In genomic region chr3:143206955-143207337, GRCh38 we compare ENCODE assay signal across 13 cellular contexts.
DNase-seq lines count a peak whose midpoint lies in the region; ATAC-seq and TF ChIP-seq lines count a peak whose summit lies in the region.
"Had no signal": no experiment of that assay in that cellular context is flagged by ENCODE, and none has a peak within 500 bp of the region (broad histone marks: within the 10 kb centered on the region; RNA-seq: fewer than 3 reads in every experiment).

No MANE protein-coding gene starts in this region.

- ATAC-seq in GM21786 (IDR thresholded peaks at IDR 0.05; ENCODE audit: unreplicated experiment), result peak; percentile 27
- ATAC-seq in GM18498 (IDR thresholded peaks at IDR 0.05; ENCODE audit: unreplicated experiment), result no peak
- ATAC-seq in HG03460 (IDR thresholded peaks at IDR 0.05; ENCODE audit: unreplicated experiment), result no peak

- DNase-seq in ELF-1 (ENCODE audit: low read depth, low spot score), result peak; percentile 11
- DNase-seq in NCI-H2107 (lab: John Stamatoyannopoulos, UW), result peak; percentile 16
- peak; percentile 37 for DNase-seq in iPS-NIHi11 (ENCODE audit: low spot score)
- no peak for DNase-seq in GM13976 (ENCODE audit: low spot score)
- no peak for DNase-seq in stimulated activated CD4-positive, alpha-beta T cell treated with anti-CD3 and anti-CD28 coated beads, Interleukin-15, amount 100 ng/mL, for 24 hours
- DNase-seq: activated CD4-positive, alpha-beta memory T cell treated with anti-CD3 and anti-CD28 coated beads, Interleukin-2, amount 10 ng/mL, durations not matched to agents 7 days and 5 days; anterior cingulate cortex; colonic mucosa; NCI-H1105 treated with DMSO at 0.1 percent for 48 hours; NCI-H524 treated with DMSO at 0.1 percent for 48 hours had no signal

- in situ Hi-C loops in GM13976 (cut with MboI; ENCODE audit: low sequenced_read_pairs, unreplicated experiment), result no loop called here

- TF ChIP-seq CTCF in GM13976 (IDR thresholded peaks at IDR 0.05; ENCODE audit: borderline replicate concordance, control extremely low read depth, extremely low read depth, insufficient read depth, missing control alignments), result no peak

Comparison
In these comparisons a context has a peak if more than half of its experiments do, and no peak if none do; other contexts are left out.
1. DNase-seq: peak in ELF-1 (single experiment), NCI-H2107 (single experiment) and iPS-NIHi11 (single experiment); none in GM13976 (single experiment) and stimulated activated CD4-positive, alpha-beta T cell treated with anti-CD3 and anti-CD28 coated beads, Interleukin-15, amount 100 ng/mL, for 24 hours (single experiment).